In the genomic region with DNA sequence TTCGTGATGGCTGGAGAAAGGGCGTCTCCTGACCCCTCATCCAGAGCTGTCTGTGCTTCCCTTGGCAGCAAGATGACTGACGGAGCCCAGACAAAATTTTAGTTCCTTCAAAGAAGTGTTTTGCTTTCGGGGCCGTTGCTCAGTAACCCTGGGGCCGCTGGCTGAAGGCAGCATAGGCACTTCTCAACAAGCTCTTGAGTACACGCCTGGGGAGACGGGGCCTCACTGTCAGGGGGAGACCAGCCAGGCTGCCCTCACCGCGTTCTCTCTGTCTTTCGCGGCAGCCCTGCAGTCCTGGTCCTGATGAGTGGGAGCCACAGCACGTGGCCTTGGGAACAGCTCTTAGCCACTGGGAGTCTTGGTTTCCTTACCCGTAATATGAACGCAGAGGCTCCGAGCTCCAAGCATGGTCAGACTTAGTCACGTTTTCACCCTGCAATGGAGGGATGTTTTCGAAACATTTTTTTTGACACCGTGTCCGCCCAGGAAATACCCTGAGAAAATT, we compare ENCODE assay signal across 15 cellular contexts.
DNase-seq lines count a peak whose midpoint lies in the region; ATAC-seq and TF ChIP-seq lines count a peak whose summit lies in the region.
"Had no signal": no experiment of that assay in that cellular context is flagged by ENCODE, and none has a peak within 500 bp of the region (broad histone marks: within the 10 kb centered on the region; RNA-seq: fewer than 3 reads in every experiment).

No MANE protein-coding gene starts in this region.

- no peaks in the 10 kb centered on the region for H3K9me3 Mint-ChIP-seq in activated T-cell treated with anti-CD3 and anti-CD28 coated beads, Interleukin-2, amount 50 U/mL, for 72 hours
- no peaks in the 10 kb centered on the region for H3K9me3 Mint-ChIP-seq in activated T-cell treated with anti-CD3 and anti-CD28 coated beads, Interleukin-2, amount 50 U/mL, for 4 hours
- H3K9me3 Mint-ChIP-seq in immature natural killer cell (no peaks in the 10 kb centered on the region), glutamatergic neuron (ENCODE audit: unreplicated experiment) (no peaks in the 10 kb centered on the region)
- H3K9me3 Mint-ChIP-seq in stimulated activated effector memory CD8-positive, alpha-beta T cell treated with anti-CD3 and anti-CD28 coated beads, Interleukin-12 subunit alpha, Interleukin-12 subunit beta, amount 100 ng/mL, for 72 hours, result no peaks in the 10 kb centered on the region

- no peaks in the 10 kb centered on the region for H3K9me3 ChIP-seq in ovary
- H3K9me3 ChIP-seq: A549, gastroesophageal sphincter, vagina had no signal

- H3K4me1 Mint-ChIP-seq in activated T-cell treated with anti-CD3 and anti-CD28 coated beads, Interleukin-2, amount 50 U/mL, for 72 hours (ENCODE audit: low read depth), result peaks cover 65% of the 10 kb centered on the region
- peaks cover 50% of the 10 kb centered on the region for H3K4me1 Mint-ChIP-seq in activated T-cell treated with anti-CD3 and anti-CD28 coated beads, Interleukin-2, amount 50 U/mL, for 4 hours (ENCODE audit: low read depth)
- H3K4me1 Mint-ChIP-seq in immature natural killer cell (peaks cover 56 to 62% of the 10 kb centered on the region in 2 donors), glutamatergic neuron (ENCODE audit: low read depth, unreplicated experiment) (peaks cover 4% of the 10 kb centered on the region)
- peaks cover 57% of the 10 kb centered on the region for H3K4me1 Mint-ChIP-seq in stimulated activated effector memory CD8-positive, alpha-beta T cell treated with anti-CD3 and anti-CD28 coated beads, Interleukin-12 subunit alpha, Interleukin-12 subunit beta, amount 100 ng/mL, for 72 hours

- WGBS in ovary, 3 donors, result 59 to 62% (median 60%) methylated on average over 20 of the region's 20 CpGs

- intact Hi-C loops in ovary (cut with DNase I), result loop anchor here in 3 of 4 donors (5.0 to 10.0 kb wide), 2 partner anchors 160 to 163 kb away; no protein-coding TSS in a partner anchor

- H3K4me3 Mint-ChIP-seq in activated T-cell treated with anti-CD3 and anti-CD28 coated beads, Interleukin-2, amount 50 U/mL, for 72 hours, result peak overlapping the region; percentile 45 to 64
- H3K4me3 Mint-ChIP-seq in activated T-cell treated with anti-CD3 and anti-CD28 coated beads, Interleukin-2, amount 50 U/mL, for 4 hours, result no peak overlapping the region
- H3K4me3 Mint-ChIP-seq in immature natural killer cell (peak overlapping the region; percentile 56 to 79 (median 77)), glutamatergic neuron (ENCODE audit: unreplicated experiment) (no peak overlapping the region)
- H3K4me3 Mint-ChIP-seq in stimulated activated effector memory CD8-positive, alpha-beta T cell treated with anti-CD3 and anti-CD28 coated beads, Interleukin-12 subunit alpha, Interleukin-12 subunit beta, amount 100 ng/mL, for 72 hours, result peak overlapping the region; percentile 32

- no peak for TF ChIP-seq EP300 in ovary (IDR thresholded peaks at IDR 0.05)

- H3K4me3 ChIP-seq in ovary, result no peak overlapping the region
- H3K4me3 ChIP-seq: A549, gastroesophageal sphincter, vagina had no signal

- DNase-seq in activated T-cell treated with anti-CD3 and anti-CD28 coated beads, Interleukin-2, amount 50 U/mL, for 72 hours, result no peak
- no peak for DNase-seq in activated T-cell treated with anti-CD3 and anti-CD28 coated beads, Interleukin-2, amount 50 U/mL, for 4 hours
- peak; percentile 47 for DNase-seq in SIG-M5 (lab: John Stamatoyannopoulos, UW)
- DNase-seq in immature natural killer cell, result peak; percentile 27 to 35 (median 30)
- no peak for DNase-seq in stimulated activated effector memory CD8-positive, alpha-beta T cell treated with anti-CD3 and anti-CD28 coated beads, Interleukin-12 subunit alpha, Interleukin-12 subunit beta, amount 100 ng/mL, for 72 hours (ENCODE audit: low spot score in 2 of 2)
- DNase-seq in NCI-H526 (lab: John Stamatoyannopoulos, UW), result no peak
- DNase-seq in glutamatergic neuron, result no peak
- no peak for DNase-seq in ovary
- DNase-seq: DMS153, NCI-H1092, NCI-H510A treated with DMSO at 0.1 percent for 48 hours, SHP77 had no signal

- H3K36me3 Mint-ChIP-seq in activated T-cell treated with anti-CD3 and anti-CD28 coated beads, Interleukin-2, amount 50 U/mL, for 72 hours (ENCODE audit: insufficient read depth in 2 of 2), result no peaks in the 10 kb centered on the region
- H3K36me3 Mint-ChIP-seq in activated T-cell treated with anti-CD3 and anti-CD28 coated beads, Interleukin-2, amount 50 U/mL, for 4 hours (ENCODE audit: insufficient read depth), result no peaks in the 10 kb centered on the region
- H3K36me3 Mint-ChIP-seq in immature natural killer cell (no peaks in the 10 kb centered on the region), glutamatergic neuron (ENCODE audit: unreplicated experiment) (no peaks in the 10 kb centered on the region)
- no peaks in the 10 kb centered on the region for H3K36me3 Mint-ChIP-seq in stimulated activated effector memory CD8-positive, alpha-beta T cell treated with anti-CD3 and anti-CD28 coated beads, Interleukin-12 subunit alpha, Interleukin-12 subunit beta, amount 100 ng/mL, for 72 hours

- H3K36me3 ChIP-seq in ovary, result no peaks in the 10 kb centered on the region
- H3K36me3 ChIP-seq: gastroesophageal sphincter, vagina had no signal

- H3K4me1 ChIP-seq in ovary (ENCODE audit: insufficient read depth), result no peaks in the 10 kb centered on the region
- H3K4me1 ChIP-seq: A549 had no signal

- TF ChIP-seq CTCF in glutamatergic neuron (IDR thresholded peaks at IDR 0.05; ENCODE audit: partially characterized antibody, unreplicated experiment), result no peak
- TF ChIP-seq CTCF in ovary (IDR thresholded peaks at IDR 0.05), result no peak

- peaks cover 17% of the 10 kb centered on the region for H3K27me3 Mint-ChIP-seq in activated T-cell treated with anti-CD3 and anti-CD28 coated beads, Interleukin-2, amount 50 U/mL, for 72 hours (ENCODE audit: low read depth)
- peaks cover 1% of the 10 kb centered on the region for H3K27me3 Mint-ChIP-seq in activated T-cell treated with anti-CD3 and anti-CD28 coated beads, Interleukin-2, amount 50 U/mL, for 4 hours (ENCODE audit: low read depth)
- H3K27me3 Mint-ChIP-seq in immature natural killer cell (ENCODE audit: low read depth in 3 of 3) (peaks cover 0 to 13% (median 3%) of the 10 kb centered on the region in 3 donors), glutamatergic neuron (ENCODE audit: unreplicated experiment) (peaks cover 10% of the 10 kb centered on the region)

- ATAC-seq in activated T-cell treated with anti-CD3 and anti-CD28 coated beads, Interleukin-2, amount 50 U/mL, for 72 hours (replicated peaks in 1 of 2), result no peak
- no peak for ATAC-seq in activated T-cell treated with anti-CD3 and anti-CD28 coated beads, Interleukin-2, amount 50 U/mL, for 4 hours
- no peak for ATAC-seq in stimulated activated effector memory CD8-positive, alpha-beta T cell treated with anti-CD3 and anti-CD28 coated beads, Interleukin-12 subunit alpha, Interleukin-12 subunit beta, amount 100 ng/mL, for 72 hours
- ATAC-seq: A549, gastroesophageal sphincter had no signal

- no peaks in the 10 kb centered on the region for H3K27me3 ChIP-seq in ovary
- H3K27me3 ChIP-seq: vagina had no signal

- H3K27ac ChIP-seq in ovary, result no peak overlapping the region
- H3K27ac ChIP-seq: A549, gastroesophageal sphincter, vagina had no signal

- H3K27ac Mint-ChIP-seq in activated T-cell treated with anti-CD3 and anti-CD28 coated beads, Interleukin-2, amount 50 U/mL, for 72 hours, result peak overlapping the region; percentile 22
- peak overlapping the region; percentile 64 to 92 (median 88) for H3K27ac Mint-ChIP-seq in immature natural killer cell
- no peak overlapping the region for H3K27ac Mint-ChIP-seq in stimulated activated effector memory CD8-positive, alpha-beta T cell treated with anti-CD3 and anti-CD28 coated beads, Interleukin-12 subunit alpha, Interleukin-12 subunit beta, amount 100 ng/mL, for 72 hours
- no peak overlapping the region for H3K27ac Mint-ChIP-seq in glutamatergic neuron (ENCODE audit: unreplicated experiment)

- TF ChIP-seq POLR2A in ovary (IDR thresholded peaks at IDR 0.05), result no peak

Comparison
In these comparisons a context has a peak if more than half of its experiments do, and no peak if none do; other contexts are left out.
1. H3K4me3 Mint-ChIP-seq: peak in activated T-cell treated with anti-CD3 and anti-CD28 coated beads, Interleukin-2, amount 50 U/mL, for 72 hours (2 of 2), immature natural killer cell (5 of 5) and stimulated activated effector memory CD8-positive, alpha-beta T cell treated with anti-CD3 and anti-CD28 coated beads, Interleukin-12 subunit alpha, Interleukin-12 subunit beta, amount 100 ng/mL, for 72 hours (single experiment); none in activated T-cell treated with anti-CD3 and anti-CD28 coated beads, Interleukin-2, amount 50 U/mL, for 4 hours (single experiment) and glutamatergic neuron (single experiment).
2. DNase-seq: peak in SIG-M5 (single experiment) and immature natural killer cell (3 of 3); none in activated T-cell treated with anti-CD3 and anti-CD28 coated beads, Interleukin-2, amount 50 U/mL, for 72 hours (0 of 2), activated T-cell treated with anti-CD3 and anti-CD28 coated beads, Interleukin-2, amount 50 U/mL, for 4 hours (single experiment), stimulated activated effector memory CD8-positive, alpha-beta T cell treated with anti-CD3 and anti-CD28 coated beads, Interleukin-12 subunit alpha, Interleukin-12 subunit beta, amount 100 ng/mL, for 72 hours (0 of 2), NCI-H526 (0 of 2), glutamatergic neuron (single experiment) and ovary (0 of 5).
3. H3K27ac Mint-ChIP-seq: peak in activated T-cell treated with anti-CD3 and anti-CD28 coated beads, Interleukin-2, amount 50 U/mL, for 72 hours (single experiment) and immature natural killer cell (6 of 6); none in stimulated activated effector memory CD8-positive, alpha-beta T cell treated with anti-CD3 and anti-CD28 coated beads, Interleukin-12 subunit alpha, Interleukin-12 subunit beta, amount 100 ng/mL, for 72 hours (single experiment) and glutamatergic neuron (single experiment).